Comparison of ENCODE assay signal across 32 cellular contexts in the genomic region with DNA sequence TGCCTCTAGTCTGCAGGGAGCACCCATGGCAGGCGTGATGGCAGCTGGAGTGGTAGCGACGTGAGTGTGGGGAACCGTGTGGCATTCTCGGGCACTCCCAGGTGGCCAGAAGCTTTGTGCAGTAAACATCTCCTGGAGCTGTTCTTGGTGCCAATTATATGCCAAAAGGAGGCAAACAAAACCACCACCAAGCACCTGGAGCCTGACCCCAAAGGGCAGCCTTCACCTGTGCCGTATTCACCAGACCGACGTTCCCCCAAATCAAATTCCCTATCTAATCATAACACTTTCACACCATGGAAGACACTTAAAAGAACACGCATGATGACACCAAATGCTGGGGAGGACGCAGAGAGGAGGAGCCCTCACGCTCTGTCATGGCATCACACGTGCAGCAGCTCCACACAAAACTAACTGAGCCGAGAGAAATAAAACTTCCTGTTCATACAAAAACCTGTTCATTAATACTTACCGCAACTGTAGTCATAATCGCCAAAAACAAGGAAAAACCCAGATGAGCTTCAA.
A peak's percentile ranks its signal among the peaks of the same experiment; 100 is the strongest.
DNase-seq lines count a peak whose midpoint lies in the region; ATAC-seq, FAIRE-seq and TF ChIP-seq lines count a peak whose summit lies in the region.
"Had no signal": no experiment of that assay in that cellular context is flagged by ENCODE, and none has a peak within 500 bp of the region (broad histone marks: within the 10 kb centered on the region; RNA-seq: fewer than 3 reads in every experiment).

No MANE protein-coding gene starts in this region.

- H3K4me1 Mint-ChIP-seq in CD14-positive monocyte (peaks cover 10% of the 10 kb centered on the region), memory B cell (peaks cover 13% of the 10 kb centered on the region)
- H3K4me1 Mint-ChIP-seq: central memory CD8-positive, alpha-beta T cell had no signal

- no peaks in the 10 kb centered on the region for H3K79me2 ChIP-seq in osteoblast (ENCODE audit: insufficient read depth, low read length)

- H4K20me1 ChIP-seq in osteoblast (ENCODE audit: insufficient read depth, low read length) = no peaks in the 10 kb centered on the region

- no peak for TF ChIP-seq CTCF in CD14-positive monocyte (IDR thresholded peaks at IDR 0.05)
- TF ChIP-seq CTCF in osteoblast (IDR thresholded peaks at IDR 0.05; ENCODE audit: extremely low read depth, low read depth, low read length) = no peak

- H3K4me1 ChIP-seq in osteoblast (ENCODE audit: insufficient read depth, low read length) = no peaks in the 10 kb centered on the region
- H3K4me1 ChIP-seq: heart right ventricle, suprapubic skin, uterus had no signal

- intact Hi-C loops in CD14-positive monocyte (cut with micrococcal nuclease) = no loop called here

- no peak overlapping the region for H3K4me2 ChIP-seq in osteoblast (ENCODE audit: insufficient read depth, low read length)
- H3K4me2 ChIP-seq: PC-9 had no signal

- no peak overlapping the region for H3K27ac ChIP-seq in osteoblast (ENCODE audit: low read depth, low read length)
- H3K27ac ChIP-seq: dorsolateral prefrontal cortex, epithelial cell of prostate, heart right ventricle, PC-9, suprapubic skin, uterus had no signal

- no peak for FAIRE-seq in H54 (lab: Jason Lieb, UNC)
- FAIRE-seq: G401.6, TTC549 had no signal

- no peak overlapping the region for H3K4me3 ChIP-seq in osteoblast (ENCODE audit: insufficient read depth, low read length)
- H3K4me3 ChIP-seq: dorsolateral prefrontal cortex, heart right ventricle, PC-9, suprapubic skin, uterus had no signal

- H3K36me3 ChIP-seq in osteoblast (ENCODE audit: insufficient read depth, low read length) = peaks cover 5% of the 10 kb centered on the region
- H3K36me3 ChIP-seq: uterus had no signal

- ATAC-seq in GM19395 (IDR thresholded peaks at IDR 0.05; ENCODE audit: unreplicated experiment) (peak; percentile 1), HG03196 (IDR thresholded peaks at IDR 0.05; ENCODE audit: unreplicated experiment) (peak; percentile 2), memory B cell (ENCODE audit: low read depth) (no peak), HG03159 (IDR thresholded peaks at IDR 0.05; ENCODE audit: unreplicated experiment) (no peak), GM21529 (IDR thresholded peaks at IDR 0.05; ENCODE audit: unreplicated experiment) (no peak)
- ATAC-seq: HCT116, left colon, sciatic nerve, T-cell had no signal

- H2AFZ ChIP-seq in osteoblast (ENCODE audit: low read length) = no peak overlapping the region
- H2AFZ ChIP-seq: PC-9 had no signal

- DNase-seq in CD14-positive monocyte (ENCODE audit: low spot score) (peak; percentile 29), memory B cell (ENCODE audit: low spot score in 2 of 2) (no peak), osteoblast (ENCODE audit: insufficient read length, low spot score, missing footprints) (no peak), H54 (ENCODE audit: insufficient read length, low spot score) (no peak)
- DNase-seq: activated CD4-positive, alpha-beta T cell treated with anti-CD3 and anti-CD28 coated beads for 4 hours; activated naive CD4-positive, alpha-beta T cell treated with anti-CD3 and anti-CD28 coated beads, Interleukin-2, amount 50 U/mL, for 16 hours; aorta; CD4-positive, alpha-beta T cell; DMS 273 treated with DMSO at 0.1 percent for 48 hours; dorsolateral prefrontal cortex; heart right ventricle; left colon; mesenchymal stem cell; NCI-H1092 treated with DMSO at 0.1 percent for 48 hours; NCI-H2029; NCI-H345; NCI-H774; PC-9; SIG-M5; T-cell; uterus had no signal

- no peak for TF ChIP-seq POLR2A in H54 (IDR thresholded peaks at IDR 0.05; ENCODE audit: low read depth, low read length)

- H3K27ac Mint-ChIP-seq in CD14-positive monocyte (peak overlapping the region in 2 of 7 donors; percentile 5 to 10), memory B cell (peak overlapping the region; percentile 84)
- H3K27ac Mint-ChIP-seq: CD4-positive, alpha-beta T cell; T-cell had no signal

- H3K27me3 ChIP-seq in osteoblast (ENCODE audit: insufficient read depth, low read length) = no peaks in the 10 kb centered on the region
- H3K27me3 ChIP-seq: dorsolateral prefrontal cortex, heart right ventricle, suprapubic skin, uterus had no signal

- H3K4me3 Mint-ChIP-seq in CD14-positive monocyte (no peak overlapping the region), memory B cell (peak overlapping the region; percentile 63)
- H3K4me3 Mint-ChIP-seq: CD4-positive, alpha-beta T cell; central memory CD8-positive, alpha-beta T cell; T-cell had no signal

- H3K9me3 Mint-ChIP-seq in CD14-positive monocyte (peaks cover 17 to 45% (median 29%) of the 10 kb centered on the region in 7 donors), memory B cell (peaks cover 5% of the 10 kb centered on the region)
- H3K9me3 Mint-ChIP-seq: central memory CD8-positive, alpha-beta T cell had no signal

- H3K27me3 Mint-ChIP-seq in CD14-positive monocyte (ENCODE audit: low read depth in 3 of 3) (peaks cover 0 to 3% (median 0%) of the 10 kb centered on the region in 3 donors), memory B cell (no peaks in the 10 kb centered on the region)
- H3K27me3 Mint-ChIP-seq: CD4-positive, alpha-beta T cell; central memory CD8-positive, alpha-beta T cell; T-cell had no signal

- H3K36me3 Mint-ChIP-seq in CD14-positive monocyte (peaks cover 60 to 72% of the 10 kb centered on the region in 2 donors), memory B cell (peaks cover 27% of the 10 kb centered on the region)

- H3K9me3 ChIP-seq in osteoblast (ENCODE audit: low read depth, low read length) = no peaks in the 10 kb centered on the region

Comparison
In these comparisons a context has a peak if more than half of its experiments do, and no peak if none do; other contexts are left out.
1. ATAC-seq: peak in GM19395 (single experiment) and HG03196 (single experiment); none in memory B cell (single experiment), HG03159 (single experiment) and GM21529 (single experiment).